ENCODE assay signal across 1 cellular context in genomic region chr2:233865838-233866237, GRCh38.
TF ChIP-seq lines count a peak whose summit lies in the region.

No MANE protein-coding gene starts in this region.

TF ChIP-seq in HepG2, 621 proteins besides CTCF, POLR2A, EP300 and RAD21:
- TF ChIP-seq REST (IDR thresholded peaks at IDR 0.05; ENCODE audit: borderline replicate concordance in 1 of 2, low read depth in 1 of 2, low read length in 2 of 2), result no peak
- no peak for TF ChIP-seq MTF1 (CRISPR knock-in tag; IDR thresholded peaks at IDR 0.05)
- no peak for TF ChIP-seq ZNF607 (CRISPR knock-in tag; IDR thresholded peaks at IDR 0.05; ENCODE audit: borderline replicate concordance)
- TF ChIP-seq CAMTA2 (CRISPR knock-in tag; IDR thresholded peaks at IDR 0.05; ENCODE audit: borderline replicate concordance), result no peak
- TF ChIP-seq, protein P1, sequence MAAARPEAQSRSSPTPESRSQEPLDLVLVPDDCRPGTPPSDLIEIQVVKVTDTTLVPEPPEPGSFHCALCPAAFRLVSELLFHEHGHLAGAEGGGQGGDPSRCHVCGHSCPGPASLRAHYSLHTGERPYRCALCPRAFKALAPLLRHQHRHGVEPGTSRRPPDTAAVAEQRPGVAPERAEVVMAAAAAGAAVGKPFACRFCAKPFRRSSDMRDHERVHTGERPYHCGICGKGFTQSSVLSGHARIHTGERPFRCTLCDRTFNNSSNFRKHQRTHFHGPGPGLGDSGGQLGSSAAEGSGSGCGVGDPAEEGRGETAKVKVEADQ (CRISPR knock-in tag; IDR thresholded peaks at IDR 0.05; ENCODE audit: borderline replicate concordance), result no peak
- TF ChIP-seq GRHL1 (CRISPR knock-in tag; conservative IDR thresholded peaks at IDR 0.05), result no peak
- TF ChIP-seq ZSCAN29 (CRISPR knock-in tag; conservative IDR thresholded peaks at IDR 0.05), result no peak
- no peak for TF ChIP-seq TAF1 (CRISPR knock-in tag; IDR thresholded peaks at IDR 0.05)
- TF ChIP-seq SALL1 (CRISPR knock-in tag; IDR thresholded peaks at IDR 0.05), result no peak
- no peak for TF ChIP-seq CREBL2 (CRISPR knock-in tag; IDR thresholded peaks at IDR 0.05; ENCODE audit: borderline replicate concordance)
- no peak for TF ChIP-seq ETV6 (CRISPR knock-in tag; conservative IDR thresholded peaks at IDR 0.05)
- no peak for TF ChIP-seq PHF21A (CRISPR knock-in tag; IDR thresholded peaks at IDR 0.05)
- TF ChIP-seq NFE2L2 (IDR thresholded peaks at IDR 0.05; ENCODE audit: low read length), result no peak
- no peak for TF ChIP-seq ZNF678 (CRISPR knock-in tag; IDR thresholded peaks at IDR 0.05)
- no peak for TF ChIP-seq CEBPB (IDR thresholded peaks at IDR 0.05; ENCODE audit: borderline replicate concordance, low read depth, low read length)
- TF ChIP-seq JUNB (CRISPR knock-in tag; IDR thresholded peaks at IDR 0.05; ENCODE audit: borderline replicate concordance), result no peak
- TF ChIP-seq, protein P2, sequence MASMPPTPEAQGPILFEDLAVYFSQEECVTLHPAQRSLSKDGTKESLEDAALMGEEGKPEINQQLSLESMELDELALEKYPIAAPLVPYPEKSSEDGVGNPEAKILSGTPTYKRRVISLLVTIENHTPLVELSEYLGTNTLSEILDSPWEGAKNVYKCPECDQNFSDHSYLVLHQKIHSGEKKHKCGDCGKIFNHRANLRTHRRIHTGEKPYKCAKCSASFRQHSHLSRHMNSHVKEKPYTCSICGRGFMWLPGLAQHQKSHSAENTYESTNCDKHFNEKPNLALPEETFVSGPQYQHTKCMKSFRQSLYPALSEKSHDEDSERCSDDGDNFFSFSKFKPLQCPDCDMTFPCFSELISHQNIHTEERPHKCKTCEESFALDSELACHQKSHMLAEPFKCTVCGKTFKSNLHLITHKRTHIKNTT (CRISPR knock-in tag; IDR thresholded peaks at IDR 0.05), result no peak
- no peak for TF ChIP-seq GPN1 (CRISPR knock-in tag; IDR thresholded peaks at IDR 0.05; ENCODE audit: borderline replicate concordance)
